23 cellular contexts compared by ENCODE assay signal in genomic region chr2:52881606-52882005, GRCh38.
DNase-seq lines count a peak whose midpoint lies in the region; ATAC-seq and TF ChIP-seq lines count a peak whose summit lies in the region.
"Had no signal": no experiment of that assay in that cellular context is flagged by ENCODE, and none has a peak within 500 bp of the region (broad histone marks: within the 10 kb centered on the region; RNA-seq: fewer than 3 reads in every experiment).

No MANE protein-coding gene starts in this region.

- no peak overlapping the region for H3K4me2 ChIP-seq in fibroblast of lung (ENCODE audit: extremely low read depth, insufficient read depth, low read length)

- no peaks in the 10 kb centered on the region for H3K4me1 ChIP-seq in fibroblast of lung (ENCODE audit: control insufficient read depth, extremely low read depth, insufficient read depth, low read length)
- H3K4me1 ChIP-seq: Caco-2, esophagus squamous epithelium, right lobe of liver, tibial artery had no signal

- no peak for TF ChIP-seq CTCF in RWPE1 (conservative IDR thresholded peaks at IDR 0.05; ENCODE audit: low read depth)
- TF ChIP-seq CTCF in fibroblast of lung (conservative IDR thresholded peaks at IDR 0.05 in 1 of 2, IDR thresholded peaks at IDR 0.05 in 1 of 2; ENCODE audit: low read depth in 1 of 2, low read length in 2 of 2): no peak

- CTCF ChIA-PET in RWPE1 (lab: Yijun Ruan, JAX): no interaction called here

- no peaks in the 10 kb centered on the region for H3K27me3 ChIP-seq in fibroblast of lung (ENCODE audit: control insufficient read depth, insufficient read depth, low read length)
- H3K27me3 ChIP-seq: esophagus squamous epithelium, ovary, right lobe of liver, tibial artery had no signal

- H3K27ac ChIP-seq in RWPE1 (no peak overlapping the region), fibroblast of lung (ENCODE audit: insufficient read depth, low read length) (no peak overlapping the region)
- H3K27ac ChIP-seq: esophagus squamous epithelium, ovary, right lobe of liver, tibial artery had no signal

- no peak overlapping the region for H3K4me3 ChIP-seq in fibroblast of lung (replicated peaks in 1 of 4; ENCODE audit: control extremely low read depth in 1 of 4, insufficient read depth in 1 of 4, low read depth in 3 of 4, low read length in 4 of 4)
- H3K4me3 ChIP-seq: esophagus squamous epithelium, ovary, right lobe of liver, tibial artery had no signal

- no peaks in the 10 kb centered on the region for H3K79me2 ChIP-seq in fibroblast of lung (ENCODE audit: control insufficient read depth, insufficient read depth, low read length)

- H3K9me3 ChIP-seq in fibroblast of lung (ENCODE audit: control insufficient read depth, insufficient read depth, low read depth, low read length): no peaks in the 10 kb centered on the region
- H3K9me3 ChIP-seq: Caco-2, esophagus squamous epithelium, ovary, right lobe of liver, tibial artery had no signal

- POLR2A ChIA-PET in RWPE1 (lab: Yijun Ruan, JAX; ENCODE audit: low non-redundant PET): no interaction called here

- H3K36me3 ChIP-seq in fibroblast of lung (ENCODE audit: control insufficient read depth, insufficient read depth, low read length): no peaks in the 10 kb centered on the region
- H3K36me3 ChIP-seq: esophagus squamous epithelium, ovary, right lobe of liver, tibial artery had no signal

- ATAC-seq in GM19452 (IDR thresholded peaks at IDR 0.05; ENCODE audit: unreplicated experiment) (no peak), HG02623 (IDR thresholded peaks at IDR 0.05; ENCODE audit: unreplicated experiment) (no peak)
- ATAC-seq: natural killer cell; stimulated activated naive B cell treated with anti-CD40 and anti-IgM and Interleukin-4, amounts not matched to agents 10 μg/mL and 1 μg/mL and 100 μg/mL, for 72 hours; T-cell had no signal

- peak; percentile 16 for DNase-seq in HPDE6-E6E7 (ENCODE audit: extremely low spot score)
- peak; percentile 34 for DNase-seq in RWPE1 (ENCODE audit: low spot score)
- peak; percentile 35 to 68 for DNase-seq in fibroblast of lung (ENCODE audit: low read depth in 2 of 2)
- DNase-seq in stromal cell of bone marrow (ENCODE audit: low read depth): peak; percentile 58
- no peak for DNase-seq in cortex of kidney (lab: John Stamatoyannopoulos, UW)
- DNase-seq: activated CD4-positive, alpha-beta T cell treated with anti-CD3 and anti-CD28 coated beads, Interleukin-2, amount 10 ng/mL, durations not matched to agents 24 days and 14 days; activated CD8-positive, alpha-beta memory T cell treated with anti-CD3 and anti-CD28 coated beads, Interleukin-2, amount 50 U/mL, for 4 hours; activated effector memory CD4-positive, alpha-beta T cell treated with anti-CD3 and anti-CD28 coated beads, Interleukin-2, amount 50 U/mL, for 16 hours; AML-193; Caco-2; central memory CD4-positive, alpha-beta T cell; effector CD4-positive, alpha-beta T cell; esophagus squamous epithelium; natural killer cell; NCI-H187; NCI-H510A; ovary; right lobe of liver; stimulated activated naive B cell treated with anti-CD40 and anti-IgM and Interleukin-4, amounts not matched to agents 10 μg/mL and 1 μg/mL and 100 μg/mL, for 72 hours; T-cell; tibial artery had no signal

- H2AFZ ChIP-seq in fibroblast of lung (ENCODE audit: low read length): no peak overlapping the region

- H3K9ac ChIP-seq in fibroblast of lung (ENCODE audit: insufficient read depth, low read length): no peak overlapping the region

- no peaks in the 10 kb centered on the region for H4K20me1 ChIP-seq in fibroblast of lung (ENCODE audit: control insufficient read depth, extremely low read depth, insufficient read depth, low read length)
